In the genomic region with DNA sequence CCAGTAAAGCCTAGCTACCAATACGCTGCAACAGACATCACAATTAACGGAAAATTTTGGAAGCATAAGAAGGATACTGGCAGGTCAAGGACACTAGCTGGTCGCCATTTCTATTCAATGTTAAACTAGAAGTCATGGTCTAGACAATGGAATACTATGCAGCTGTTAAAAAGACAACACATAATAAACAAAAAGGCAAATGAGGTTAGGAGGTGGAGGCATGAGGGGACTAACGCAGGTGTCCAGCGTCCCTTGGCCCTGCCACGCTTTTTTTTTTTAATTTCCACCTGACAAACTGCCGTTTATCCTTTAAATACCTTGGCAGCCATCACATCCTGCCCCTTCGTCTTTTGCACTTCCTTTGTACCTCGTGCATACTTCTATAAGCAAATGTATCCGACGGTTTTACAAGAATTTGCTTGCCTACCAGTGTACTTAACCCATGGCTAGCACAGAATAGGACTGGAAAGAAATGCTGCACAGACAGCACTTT, we compare ENCODE assay signal across 1 cellular context.
TF ChIP-seq lines count a peak whose summit lies in the region.

No MANE protein-coding gene starts in this region.

TF ChIP-seq in GM23338, 12 proteins besides CTCF, POLR2A, EP300 and RAD21 (continued from another document):
- no peak for TF ChIP-seq ZNF462 (CRISPR knock-in tag; IDR thresholded peaks at IDR 0.05)
- no peak for TF ChIP-seq JUNB (IDR thresholded peaks at IDR 0.05; ENCODE audit: unreplicated experiment)
- no peak for TF ChIP-seq CREB1 (CRISPR knock-in tag; IDR thresholded peaks at IDR 0.05; ENCODE audit: low read depth)
- TF ChIP-seq ZNF114 (CRISPR knock-in tag; IDR thresholded peaks at IDR 0.05) = no peak
